ENCODE assay signal across 8 cellular contexts in the genomic region with DNA sequence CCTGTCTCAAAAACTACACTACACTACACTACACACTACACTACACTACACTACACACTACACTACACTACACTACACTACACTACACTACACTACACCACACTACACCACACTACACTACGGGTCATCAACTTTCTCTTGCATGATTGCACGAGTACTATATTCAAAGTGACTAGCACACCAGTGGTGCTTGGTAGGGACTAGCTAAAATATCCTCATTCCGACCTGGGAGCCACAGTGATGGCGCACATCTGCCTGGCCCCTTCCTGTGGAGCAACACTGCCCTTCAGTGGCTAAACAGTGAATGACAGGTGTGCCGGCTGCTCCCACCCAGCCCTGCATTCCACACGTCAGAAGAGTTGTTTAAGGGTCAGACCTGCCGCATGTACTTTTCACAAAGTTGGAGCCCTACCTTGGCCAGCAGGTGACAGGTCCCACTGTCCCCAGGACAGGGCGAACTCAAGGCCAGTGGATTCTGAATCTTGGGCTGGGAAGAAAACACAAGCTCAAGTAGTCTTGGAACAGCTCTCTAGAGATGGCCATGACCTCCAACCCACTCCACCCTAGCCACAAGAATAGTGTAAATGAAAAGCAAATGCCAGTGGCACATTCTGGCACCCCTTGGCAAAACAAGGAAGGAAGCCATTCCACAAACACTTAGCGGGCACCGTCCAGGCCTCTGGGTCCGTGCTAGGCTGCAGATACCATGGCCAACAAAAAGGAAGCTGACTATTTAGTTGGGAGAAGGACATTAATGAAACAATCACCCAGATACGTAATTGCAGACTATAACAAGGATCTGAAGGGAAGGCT. TPM values are rescaled to one million over a fixed set of nuclear protein-coding genes. Genes with fewer than 3 reads are reported as not detected.
A peak's percentile ranks its signal among the peaks of the same experiment; 100 is the strongest.
DNase-seq lines count a peak whose midpoint lies in the region; ATAC-seq and TF ChIP-seq lines count a peak whose summit lies in the region.

No MANE protein-coding gene starts in this region.

- intact Hi-C loops in Caco-2 (cut with micrococcal nuclease; ENCODE audit: unreplicated experiment) = loop anchor here (1.0 to 10.0 kb wide), 3 partner anchors 195 to 518 kb away; no protein-coding TSS in a partner anchor

- H3K4me1 Mint-ChIP-seq in Caco-2 (ENCODE audit: low read depth, unreplicated experiment) = peaks cover 25% of the 10 kb centered on the region
- peaks cover 2% of the 10 kb centered on the region for H3K4me1 Mint-ChIP-seq in endothelial cell (ENCODE audit: unreplicated experiment)

- no TSS peak for BruUV-seq in Caco-2 (replicated peaks; lab: Mats Ljungman, UMichigan)

- H3K27me3 ChIP-seq in Caco-2 (replicated peaks; ENCODE audit: control insufficient read depth, insufficient read depth, low read length) (no peaks in the 10 kb centered on the region), mucosa of stomach (ENCODE audit: control insufficient read depth, insufficient read depth, low read length) (no peaks in the 10 kb centered on the region)

- H3K9me3 Mint-ChIP-seq in Caco-2 (ENCODE audit: unreplicated experiment) = no peaks in the 10 kb centered on the region
- no peaks in the 10 kb centered on the region for H3K9me3 Mint-ChIP-seq in endothelial cell (ENCODE audit: unreplicated experiment)

- no peak overlapping the region for H3K27ac Mint-ChIP-seq in Caco-2 (ENCODE audit: unreplicated experiment)
- H3K27ac Mint-ChIP-seq in endothelial cell (ENCODE audit: unreplicated experiment) = no peak overlapping the region

- CTCF ChIA-PET in Caco-2 (lab: Charles Lee) = interaction anchor here (0.6 to 2.3 kb wide), 33 partner anchors 10 to 434 kb away, joined by 3 to 14 read pairs (median 5); partner anchors contain the start of genes MCFD2 and STPG4

- H3K4me3 ChIP-seq in Caco-2 (ENCODE audit: low read depth, low read length) = no peak overlapping the region
- H3K4me3 ChIP-seq in mucosa of stomach (ENCODE audit: low read length) = no peak overlapping the region

- H3K27me3 Mint-ChIP-seq in Caco-2 (ENCODE audit: insufficient read depth, unreplicated experiment) (no peaks in the 10 kb centered on the region), endothelial cell (ENCODE audit: unreplicated experiment) (peaks cover 5% of the 10 kb centered on the region)

- peak; percentile 66 for ATAC-seq in GM19468 (IDR thresholded peaks at IDR 0.05; ENCODE audit: extremely low read depth, unreplicated experiment)

- peaks cover 28% of the 10 kb centered on the region for H3K4me1 ChIP-seq in Caco-2
- peaks cover 12% of the 10 kb centered on the region for H3K4me1 ChIP-seq in mucosa of stomach (ENCODE audit: control insufficient read depth, insufficient read depth, low read length)

- H3K36me3 Mint-ChIP-seq in Caco-2 (ENCODE audit: insufficient read depth, unreplicated experiment) = no peaks in the 10 kb centered on the region
- H3K36me3 Mint-ChIP-seq in endothelial cell (ENCODE audit: low read depth, unreplicated experiment) = no peaks in the 10 kb centered on the region

- TF ChIP-seq CTCF in Caco-2 (IDR thresholded peaks at IDR 0.05; ENCODE audit: insufficient read depth in 1 of 2, low read depth in 1 of 2, low read length in 1 of 2, severe bottlenecking in 1 of 2, unreplicated experiment in 1 of 2) (peak; percentile 95 to 98), endothelial cell (IDR thresholded peaks at IDR 0.05; ENCODE audit: unreplicated experiment) (peak; percentile 84)

- POLR2A ChIA-PET in Caco-2 (lab: Charles Lee) = interaction anchor here (0.6 to 1.3 kb wide), 4 partner anchors 12 to 247 kb away, joined by 3 read pairs; no protein-coding TSS in a partner anchor

- peak overlapping the region; percentile 2 for H3K9ac ChIP-seq in mucosa of stomach (ENCODE audit: low read length)

- H3K36me3 ChIP-seq in Caco-2 (ENCODE audit: control insufficient read depth, insufficient read depth, low read length) (0 out of 2 replicates have a peak, but pooled peaks cover 1% of the 10 kb centered on the region), mucosa of stomach (ENCODE audit: control insufficient read depth, insufficient read depth, low read length) (no peaks in the 10 kb centered on the region)

- no peak overlapping the region for H3K4me3 Mint-ChIP-seq in Caco-2 (ENCODE audit: unreplicated experiment)
- no peak overlapping the region for H3K4me3 Mint-ChIP-seq in endothelial cell (ENCODE audit: unreplicated experiment)

- DNase-seq in Caco-2 (peak; percentile 82 to 91), HS-27A (ENCODE audit: low read depth) (peak; percentile 62), NOMO-1 treated with DMSO at 0.1 percent for 48 hours (lab: John Stamatoyannopoulos, UW; ENCODE audit: unreplicated experiment) (peak; percentile 68), endothelial cell (ENCODE audit: low spot score) (peak; percentile 84)
- DNase-seq in activated CD8-positive, alpha-beta memory T cell treated with anti-CD3 and anti-CD28 coated beads for 24 hours = peak; percentile 85
- DNase-seq in stimulated activated CD8-positive, alpha-beta memory T cell treated with anti-CD3 and anti-CD28 coated beads, Interleukin-7, amount 100 ng/mL, for 24 hours (ENCODE audit: low read depth) = peak; percentile 36

- H3K9me3 ChIP-seq in Caco-2 (no peaks in the 10 kb centered on the region), mucosa of stomach (ENCODE audit: control insufficient read depth, low read length) (no peaks in the 10 kb centered on the region)

RNA-seq across cellular contexts. Expression of gene EPCAM, which starts 45.9 kb away (rescaled TPM):
- total RNA-seq in Caco-2 (2022) = 710 and 751 TPM in 2 replicates
- total RNA-seq in endothelial cell (ENCODE audit: unreplicated experiment) = 54.6 TPM

Comparison
In these comparisons a context has a peak if more than half of its experiments do, and no peak if none do; other contexts are left out.
1. DNase-seq: peak in every context shown above with its lines; median percentile 86 in Caco-2; 85 in activated CD8-positive, alpha-beta memory T cell treated with anti-CD3 and anti-CD28 coated beads for 24 hours; 84 in endothelial cell; 68 in NOMO-1 treated with DMSO at 0.1 percent for 48 hours; 62 in HS-27A; 36 in stimulated activated CD8-positive, alpha-beta memory T cell treated with anti-CD3 and anti-CD28 coated beads, Interleukin-7, amount 100 ng/mL, for 24 hours.
2. RNA of gene EPCAM, which starts 45.9 kb away (total RNA-seq): 710 to 751 TPM in Caco-2; 54.6 TPM in endothelial cell (single experiment); every median in the first group is over 10 times any median in the second.